ENCODE assay signal across 9 cellular contexts in genomic region chr14:43539210-43539609, GRCh38.
DNase-seq lines count a peak whose midpoint lies in the region; ATAC-seq and TF ChIP-seq lines count a peak whose summit lies in the region.
"Had no signal": no experiment of that assay in that cellular context is flagged by ENCODE, and none has a peak within 500 bp of the region (broad histone marks: within the 10 kb centered on the region; RNA-seq: fewer than 3 reads in every experiment).

No MANE protein-coding gene starts in this region.

- H3K4me1 ChIP-seq in adipocyte (ENCODE audit: control insufficient read depth, insufficient read depth, low read length) (no peaks in the 10 kb centered on the region), iPS DF 6.9 (ENCODE audit: control insufficient read depth, insufficient read depth, low read length) (no peaks in the 10 kb centered on the region), smooth muscle cell (ENCODE audit: low read depth) (no peaks in the 10 kb centered on the region)

- no peaks in the 10 kb centered on the region for H3K36me3 ChIP-seq in adipocyte (ENCODE audit: control insufficient read depth, insufficient read depth, low read length, severe bottlenecking)
- H3K36me3 ChIP-seq in iPS DF 6.9 (ENCODE audit: control insufficient read depth, insufficient read depth, low read length): no peaks in the 10 kb centered on the region
- H3K36me3 ChIP-seq in smooth muscle cell (ENCODE audit: low read depth): no peaks in the 10 kb centered on the region

- H3K4me3 ChIP-seq in adipocyte (ENCODE audit: low read length) (peak overlapping the region; percentile 67), iPS DF 6.9 (ENCODE audit: low read length) (no peak overlapping the region), smooth muscle cell (peak overlapping the region; percentile 49)

- H3F3A ChIP-seq in smooth muscle cell (ENCODE audit: low read depth): no peaks in the 10 kb centered on the region

- H3K27ac ChIP-seq in iPS DF 6.9 (ENCODE audit: low read length): no peak overlapping the region
- H3K27ac ChIP-seq in smooth muscle cell (ENCODE audit: low read depth): no peak overlapping the region

- H2AFZ ChIP-seq in smooth muscle cell (ENCODE audit: low read depth): peak overlapping the region; percentile 90

- DNase-seq in HT1080 (ENCODE audit: low read depth) (peak; percentile 51), adipocyte (ENCODE audit: low read depth) (peak; percentile 14), iPS DF 6.9 (ENCODE audit: low read depth, low spot score) (peak; percentile 7), smooth muscle cell (lab: John Stamatoyannopoulos, UW; ENCODE audit: unreplicated experiment) (no peak)
- DNase-seq in activated CD8-positive, alpha-beta memory T cell treated with anti-CD3 and anti-CD28 coated beads for 24 hours: no peak
- DNase-seq in activated effector memory CD4-positive, alpha-beta T cell treated with Interleukin-2 at 50 U/mL for 16 hours: no peak
- DNase-seq: dermis blood vessel endothelial cell; stimulated activated CD4-positive, alpha-beta T cell treated with anti-CD3 and anti-CD28 coated beads, Interleukin-4, amount 100 ng/mL, for 4 hours had no signal

- no CpG with 5 or more reads among the region's 6 CpGs for WGBS in iPS DF 6.9 (ENCODE audit: insufficient coverage, insufficient read length)
- WGBS in smooth muscle cell (ENCODE audit: low lambda C conversion rate): 18% methylated on average over 6 of the region's 6 CpGs

- H3K79me2 ChIP-seq in smooth muscle cell (ENCODE audit: low read depth): no peaks in the 10 kb centered on the region

- peak; percentile 67 for TF ChIP-seq CTCF in smooth muscle cell (IDR thresholded peaks at IDR 0.05; ENCODE audit: borderline replicate concordance, insufficient read depth, poor library complexity, severe bottlenecking)

- ATAC-seq in GM21619 (IDR thresholded peaks at IDR 0.05; ENCODE audit: unreplicated experiment): no peak

- H3K9me3 ChIP-seq in adipocyte (ENCODE audit: control insufficient read depth, low read length): no peaks in the 10 kb centered on the region
- H3K9me3 ChIP-seq in iPS DF 6.9 (ENCODE audit: control insufficient read depth, insufficient read depth, low read length): no peaks in the 10 kb centered on the region
- no peaks in the 10 kb centered on the region for H3K9me3 ChIP-seq in smooth muscle cell (replicated peaks; ENCODE audit: low read depth)

- H3K27me3 ChIP-seq in adipocyte (replicated peaks; ENCODE audit: control insufficient read depth, insufficient read depth, low read length) (no peaks in the 10 kb centered on the region), iPS DF 6.9 (ENCODE audit: control insufficient read depth, insufficient read depth, low read length) (no peaks in the 10 kb centered on the region), smooth muscle cell (ENCODE audit: low read depth) (no peaks in the 10 kb centered on the region)

- H4K20me1 ChIP-seq in smooth muscle cell (ENCODE audit: low read depth): no peaks in the 10 kb centered on the region

- H3K4me2 ChIP-seq in smooth muscle cell: peak overlapping the region; percentile 82

- H3K9ac ChIP-seq in adipocyte (ENCODE audit: low read length) (no peak overlapping the region), smooth muscle cell (ENCODE audit: low read depth) (no peak overlapping the region)

Comparison
In these comparisons a context has a peak if more than half of its experiments do, and no peak if none do; other contexts are left out.
1. DNase-seq: peak in HT1080 (single experiment), adipocyte (single experiment) and iPS DF 6.9 (single experiment); none in smooth muscle cell (single experiment), activated CD8-positive, alpha-beta memory T cell treated with anti-CD3 and anti-CD28 coated beads for 24 hours (single experiment) and activated effector memory CD4-positive, alpha-beta T cell treated with Interleukin-2 at 50 U/mL for 16 hours (single experiment).